18 cellular contexts compared by ENCODE assay signal in genomic region chr7:89312561-89312960, GRCh38.
"Had no signal": no experiment of that assay in that cellular context is flagged by ENCODE, and none has a peak within 500 bp of the region (broad histone marks: within the 10 kb centered on the region; RNA-seq: fewer than 3 reads in every experiment).

No MANE protein-coding gene starts in this region.

- H3K27ac ChIP-seq: colonic mucosa, esophagus squamous epithelium, foreskin keratinocyte, suprapubic skin, thyroid gland, upper lobe of right lung, vagina had no signal

- DNase-seq: colonic mucosa; dermis blood vessel endothelial cell; esophagus squamous epithelium; foreskin keratinocyte; left colon; naive thymus-derived CD4-positive, alpha-beta T cell; posterior cingulate gyrus; right cardiac atrium; stimulated activated CD4-positive, alpha-beta T cell treated with anti-CD3 and anti-CD28 coated beads, Interleukin-4, amount 100 ng/mL, for 1 hour; stimulated activated CD8-positive, alpha-beta memory T cell treated with anti-CD3 and anti-CD28 coated beads, Interleukin-4, amount 100 ng/mL, for 48 hours; stimulated activated naive CD8-positive, alpha-beta T cell treated with anti-CD3 and anti-CD28 coated beads, Interleukin-15, Interleukin-2, amounts not matched to agents 100 U/mL and 50 U/mL, for 24 hours; upper lobe of right lung had no signal

- H3K4me1 Mint-ChIP-seq: naive thymus-derived CD4-positive, alpha-beta T cell; stimulated activated effector memory CD8-positive, alpha-beta T cell treated with anti-CD3 and anti-CD28 coated beads, Interleukin-12 subunit alpha, Interleukin-12 subunit beta, amount 100 ng/mL, for 72 hours had no signal

- H3K4me3 ChIP-seq: colonic mucosa, esophagus squamous epithelium, smooth muscle cell, suprapubic skin, thyroid gland, upper lobe of right lung, vagina had no signal

- H3K4me2 ChIP-seq: smooth muscle cell had no signal

- H3K27ac Mint-ChIP-seq: naive thymus-derived CD4-positive, alpha-beta T cell; stimulated activated effector memory CD8-positive, alpha-beta T cell treated with anti-CD3 and anti-CD28 coated beads, Interleukin-12 subunit alpha, Interleukin-12 subunit beta, amount 100 ng/mL, for 72 hours had no signal

- H3K4me3 Mint-ChIP-seq: naive thymus-derived CD4-positive, alpha-beta T cell; neural crest cell; stimulated activated effector memory CD8-positive, alpha-beta T cell treated with anti-CD3 and anti-CD28 coated beads, Interleukin-12 subunit alpha, Interleukin-12 subunit beta, amount 100 ng/mL, for 72 hours had no signal

- H3K36me3 ChIP-seq: colonic mucosa, esophagus squamous epithelium, suprapubic skin, thyroid gland, upper lobe of right lung, vagina had no signal

- ATAC-seq: foreskin keratinocyte; left colon; naive thymus-derived CD4-positive, alpha-beta T cell; right cardiac atrium; stimulated activated effector memory CD8-positive, alpha-beta T cell treated with anti-CD3 and anti-CD28 coated beads, Interleukin-12 subunit alpha, Interleukin-12 subunit beta, amount 100 ng/mL, for 72 hours; stimulated activated naive CD8-positive, alpha-beta T cell treated with anti-CD3 and anti-CD28 coated beads, Interleukin-15, Interleukin-2, amounts not matched to agents 100 U/mL and 50 U/mL, for 24 hours; upper lobe of right lung had no signal

- H3K27me3 ChIP-seq: colonic mucosa, esophagus squamous epithelium, foreskin keratinocyte, suprapubic skin, thyroid gland, upper lobe of right lung, vagina had no signal

- H3K4me1 ChIP-seq: colonic mucosa, esophagus squamous epithelium, foreskin keratinocyte, suprapubic skin, upper lobe of right lung, vagina had no signal

- H3K9me3 ChIP-seq: colonic mucosa, esophagus squamous epithelium, suprapubic skin, thyroid gland, upper lobe of right lung, vagina had no signal

- H3K36me3 Mint-ChIP-seq: naive thymus-derived CD4-positive, alpha-beta T cell; stimulated activated effector memory CD8-positive, alpha-beta T cell treated with anti-CD3 and anti-CD28 coated beads, Interleukin-12 subunit alpha, Interleukin-12 subunit beta, amount 100 ng/mL, for 72 hours had no signal
